ENCODE assay signal across 11 cellular contexts in the genomic region with DNA sequence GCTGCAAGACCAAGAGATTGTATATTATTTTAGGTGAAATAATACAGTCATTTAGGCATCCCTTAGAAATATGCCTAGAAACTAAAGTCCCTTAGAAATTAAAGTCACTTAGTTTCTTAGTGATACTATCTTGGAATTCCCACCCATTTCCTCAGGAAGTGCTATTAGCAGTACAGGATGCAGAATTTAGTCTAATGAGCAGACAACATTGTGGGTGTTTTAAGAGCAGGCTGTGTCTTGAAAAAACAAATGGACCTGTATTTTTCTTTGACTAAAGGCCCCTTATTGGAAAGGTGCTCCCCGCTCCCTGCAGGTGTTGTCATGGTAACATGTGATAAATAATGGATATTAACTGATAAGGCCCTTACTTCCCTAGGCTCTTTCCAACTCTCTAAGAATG. TPM values are rescaled to one million over a fixed set of nuclear protein-coding genes. Genes with fewer than 3 reads are reported as not detected.
A peak's percentile ranks its signal among the peaks of the same experiment; 100 is the strongest.
DNase-seq lines count a peak whose midpoint lies in the region; ATAC-seq and TF ChIP-seq lines count a peak whose summit lies in the region.
"Had no signal": no experiment of that assay in that cellular context is flagged by ENCODE, and none has a peak within 500 bp of the region (broad histone marks: within the 10 kb centered on the region; RNA-seq: fewer than 3 reads in every experiment).

No MANE protein-coding gene starts in this region.

- H3K27ac Mint-ChIP-seq in activated CD4-positive, alpha-beta T cell treated with anti-CD3 and anti-CD28 coated beads, Interleukin-2, amount 10 ng/mL, durations not matched to agents 24 days and 14 days = peak overlapping the region; percentile 72
- H3K27ac Mint-ChIP-seq in activated CD4-positive, alpha-beta T cell treated with anti-CD3 and anti-CD28 coated beads, Interleukin-2, amount 10 ng/mL, durations not matched to agents 7 days and 5 days = no peak overlapping the region

- intact Hi-C loops in activated CD4-positive, alpha-beta T cell treated with anti-CD3 and anti-CD28 coated beads, Interleukin-2, amount 10 ng/mL, durations not matched to agents 24 days and 14 days (cut with micrococcal nuclease) = loop anchor here (2.0 to 10.0 kb wide), 3 partner anchors 38 to 304 kb away; a partner anchor contains a TSS
- intact Hi-C loops in right cardiac atrium (cut with DNase I) = loop anchor here in 3 of 4 donors (5.0 to 10.0 kb wide), 5 partner anchors 204 to 596 kb away; a partner anchor contains a TSS
- intact Hi-C loops in adrenal gland (cut with DNase I) = loop anchor here (5.0 to 10.0 kb wide), 2 partner anchors 591 to 594 kb away; no protein-coding TSS in a partner anchor

- TF ChIP-seq EP300 in SK-N-SH (IDR thresholded peaks at IDR 0.05; ENCODE audit: borderline replicate concordance in 1 of 2, low read depth in 1 of 2, low read length in 1 of 2) = no peak

- H3K4me2 ChIP-seq in SK-N-SH (peak overlapping the region; percentile 18; the same call in 1 of the 2 replicates), smooth muscle cell (peak overlapping the region; percentile 41)

- no peak for TF ChIP-seq RAD21 in SK-N-SH (IDR thresholded peaks at IDR 0.05; ENCODE audit: low read length)

- no peaks in the 10 kb centered on the region for H3K9me2 ChIP-seq in SK-N-SH

- H3K27me3 Mint-ChIP-seq in activated CD4-positive, alpha-beta T cell treated with anti-CD3 and anti-CD28 coated beads, Interleukin-2, amount 10 ng/mL, durations not matched to agents 24 days and 14 days = peaks cover 2% of the 10 kb centered on the region
- peaks cover under 1% of the 10 kb centered on the region for H3K27me3 Mint-ChIP-seq in activated CD4-positive, alpha-beta T cell treated with anti-CD3 and anti-CD28 coated beads, Interleukin-2, amount 10 ng/mL, durations not matched to agents 7 days and 5 days

- WGBS in SK-N-SH (ENCODE audit: low lambda C conversion rate) = 94% methylated on average over 1 of the region's 1 CpG
- WGBS in right cardiac atrium = 78% methylated on average over 1 of the region's 1 CpG
- 95% methylated on average over 1 of the region's 1 CpG for WGBS in smooth muscle cell (ENCODE audit: low lambda C conversion rate)
- 79 to 85% (median 83%) methylated on average over 1 of the region's 1 CpG for WGBS in adrenal gland, 4 donors

- POLR2A ChIA-PET in activated CD4-positive, alpha-beta T cell treated with anti-CD3 and anti-CD28 coated beads, Interleukin-2, amount 10 ng/mL, durations not matched to agents 7 days and 5 days (lab: Charles Lee) = no interaction called here
- POLR2A ChIA-PET in SK-N-SH (lab: Yijun Ruan, JAX) = interaction anchor here (1.3 to 1.6 kb wide), 2 partner anchors 206 to 610 kb away, joined by 4 to 5 read pairs; no protein-coding TSS in a partner anchor

- H3K36me3 Mint-ChIP-seq in activated CD4-positive, alpha-beta T cell treated with anti-CD3 and anti-CD28 coated beads, Interleukin-2, amount 10 ng/mL, durations not matched to agents 24 days and 14 days (ENCODE audit: low read depth) = no peaks in the 10 kb centered on the region
- no peaks in the 10 kb centered on the region for H3K36me3 Mint-ChIP-seq in activated CD4-positive, alpha-beta T cell treated with anti-CD3 and anti-CD28 coated beads, Interleukin-2, amount 10 ng/mL, durations not matched to agents 7 days and 5 days (ENCODE audit: low read depth)
- H3K36me3 Mint-ChIP-seq: neural progenitor cell had no signal

- H3K4me3 ChIP-seq in SK-N-SH (ENCODE audit: low read depth in 2 of 2, low read length in 1 of 2) (no peak overlapping the region), right cardiac atrium (ENCODE audit: low read length) (no peak overlapping the region), smooth muscle cell (no peak overlapping the region), adrenal gland (no peak overlapping the region)
- H3K4me3 ChIP-seq: cardiac muscle cell had no signal

- no peak for DNase-seq in activated CD4-positive, alpha-beta T cell treated with anti-CD3 and anti-CD28 coated beads, Interleukin-2, amount 10 ng/mL, durations not matched to agents 24 days and 14 days
- DNase-seq in activated CD4-positive, alpha-beta T cell treated with anti-CD3 and anti-CD28 coated beads, Interleukin-2, amount 10 ng/mL, durations not matched to agents 7 days and 5 days = no peak
- DNase-seq in SK-N-SH (no peak), right cardiac atrium (no peak), smooth muscle cell (lab: John Stamatoyannopoulos, UW; ENCODE audit: unreplicated experiment) (no peak), adrenal gland (no peak), MV-4-11 (lab: John Stamatoyannopoulos, UW) (no peak)

- no peak for TF ChIP-seq CTCF in SK-N-SH (IDR thresholded peaks at IDR 0.05)
- no peak for TF ChIP-seq CTCF in smooth muscle cell (IDR thresholded peaks at IDR 0.05; ENCODE audit: borderline replicate concordance, insufficient read depth, poor library complexity, severe bottlenecking)
- TF ChIP-seq CTCF in adrenal gland (IDR thresholded peaks at IDR 0.05) = no peak

- H3K36me3 ChIP-seq in SK-N-SH (replicated peaks in 1 of 2; ENCODE audit: control insufficient read depth in 1 of 2, insufficient read depth in 2 of 2, low read length in 1 of 2) (no peaks in the 10 kb centered on the region), smooth muscle cell (ENCODE audit: low read depth) (no peaks in the 10 kb centered on the region), adrenal gland (replicated peaks in 1 of 2) (no peaks in the 10 kb centered on the region)
- H3K36me3 ChIP-seq: cardiac muscle cell, neural progenitor cell, WERI-Rb-1 had no signal

- H3K9me3 ChIP-seq in SK-N-SH (no peaks in the 10 kb centered on the region), right cardiac atrium (ENCODE audit: control insufficient read depth, low read length) (no peaks in the 10 kb centered on the region), smooth muscle cell (replicated peaks; ENCODE audit: low read depth) (no peaks in the 10 kb centered on the region), adrenal gland (replicated peaks in 1 of 3) (no peaks in the 10 kb centered on the region)

- peak; percentile 50 to 87 for ATAC-seq in right cardiac atrium
- ATAC-seq in HG03175 (IDR thresholded peaks at IDR 0.05; ENCODE audit: unreplicated experiment) = no peak

- H3K9ac ChIP-seq in SK-N-SH (peak overlapping the region; percentile 8; the same call in 1 of the 2 replicates), smooth muscle cell (ENCODE audit: low read depth) (peak overlapping the region; percentile 35)
- H3K9ac ChIP-seq: neural progenitor cell had no signal

- H4K20me1 ChIP-seq in SK-N-SH (ENCODE audit: insufficient read depth) (no peaks in the 10 kb centered on the region), smooth muscle cell (ENCODE audit: low read depth) (no peaks in the 10 kb centered on the region)

- H3K4me3 Mint-ChIP-seq in activated CD4-positive, alpha-beta T cell treated with anti-CD3 and anti-CD28 coated beads, Interleukin-2, amount 10 ng/mL, durations not matched to agents 24 days and 14 days = peak overlapping the region; percentile 57
- H3K4me3 Mint-ChIP-seq in activated CD4-positive, alpha-beta T cell treated with anti-CD3 and anti-CD28 coated beads, Interleukin-2, amount 10 ng/mL, durations not matched to agents 7 days and 5 days = no peak overlapping the region
- H3K4me3 Mint-ChIP-seq: neural progenitor cell had no signal

- peaks cover 36% of the 10 kb centered on the region for H3K4me1 Mint-ChIP-seq in activated CD4-positive, alpha-beta T cell treated with anti-CD3 and anti-CD28 coated beads, Interleukin-2, amount 10 ng/mL, durations not matched to agents 24 days and 14 days
- peaks cover 17% of the 10 kb centered on the region for H3K4me1 Mint-ChIP-seq in activated CD4-positive, alpha-beta T cell treated with anti-CD3 and anti-CD28 coated beads, Interleukin-2, amount 10 ng/mL, durations not matched to agents 7 days and 5 days

- peak overlapping the region; percentile 60 to 66 for H3K27ac ChIP-seq in SK-N-SH (ENCODE audit: low read depth in 2 of 2, low read length in 1 of 2)
- H3K27ac ChIP-seq in right cardiac atrium (ENCODE audit: low read length) = no peak overlapping the region
- peak overlapping the region; percentile 58 for H3K27ac ChIP-seq in smooth muscle cell (ENCODE audit: low read depth)
- peak overlapping the region in 1 of 5 donors; percentile 31 for H3K27ac ChIP-seq in adrenal gland
- H3K27ac ChIP-seq: cardiac muscle cell, neural progenitor cell, WERI-Rb-1 had no signal

- TF ChIP-seq POLR2A in adrenal gland (IDR thresholded peaks at IDR 0.05) = no peak

- H2AFZ ChIP-seq in SK-N-SH (ENCODE audit: low read depth) (peak overlapping the region; percentile 45; the same call in 1 of the 2 replicates), smooth muscle cell (ENCODE audit: low read depth) (no peak overlapping the region)

- H3K9me3 Mint-ChIP-seq in activated CD4-positive, alpha-beta T cell treated with anti-CD3 and anti-CD28 coated beads, Interleukin-2, amount 10 ng/mL, durations not matched to agents 24 days and 14 days = peaks cover 3% of the 10 kb centered on the region
- H3K9me3 Mint-ChIP-seq in activated CD4-positive, alpha-beta T cell treated with anti-CD3 and anti-CD28 coated beads, Interleukin-2, amount 10 ng/mL, durations not matched to agents 7 days and 5 days = no peaks in the 10 kb centered on the region

- no peaks in the 10 kb centered on the region for H3K79me2 ChIP-seq in SK-N-SH (ENCODE audit: insufficient read depth)
- H3K79me2 ChIP-seq in smooth muscle cell (ENCODE audit: low read depth) = no peaks in the 10 kb centered on the region

- peaks cover 11 to 14% of the 10 kb centered on the region in 2 experiments; a peak in 3 of 4 replicates for H3K4me1 ChIP-seq in SK-N-SH (ENCODE audit: control insufficient read depth in 1 of 2, insufficient read depth in 2 of 2, low read depth in 1 of 2, low read length in 1 of 2)
- peaks cover 4% of the 10 kb centered on the region for H3K4me1 ChIP-seq in right cardiac atrium (ENCODE audit: control insufficient read depth, insufficient read depth, low read length)
- H3K4me1 ChIP-seq in smooth muscle cell (ENCODE audit: low read depth) = peaks cover 21% of the 10 kb centered on the region
- no peaks in the 10 kb centered on the region for H3K4me1 ChIP-seq in adrenal gland (replicated peaks in 1 of 2)

- H3F3A ChIP-seq in SK-N-SH (replicated peaks; ENCODE audit: insufficient read depth) (no peaks in the 10 kb centered on the region), smooth muscle cell (ENCODE audit: low read depth) (no peaks in the 10 kb centered on the region)

- CTCF ChIA-PET in activated CD4-positive, alpha-beta T cell treated with anti-CD3 and anti-CD28 coated beads, Interleukin-2, amount 10 ng/mL, durations not matched to agents 7 days and 5 days (lab: Charles Lee) = interaction anchor here (0.5 to 1.3 kb wide), 8 partner anchors 9 to 1501 kb away, joined by 3 to 11 read pairs (median 4); no protein-coding TSS in a partner anchor
- CTCF ChIA-PET in SK-N-SH (lab: Yijun Ruan, JAX) = interaction anchor here (0.5 to 1.8 kb wide), 43 partner anchors 9 to 728 kb away, joined by 3 to 24 read pairs (median 4); a partner anchor contains a TSS

- H3K27me3 ChIP-seq in SK-N-SH (ENCODE audit: insufficient read depth) (no peaks in the 10 kb centered on the region), right cardiac atrium (ENCODE audit: control insufficient read depth, insufficient read depth) (no peaks in the 10 kb centered on the region), smooth muscle cell (ENCODE audit: low read depth) (no peaks in the 10 kb centered on the region), adrenal gland (no peaks in the 10 kb centered on the region)
- H3K27me3 ChIP-seq: cardiac muscle cell, neural progenitor cell had no signal

RNA-seq across cellular contexts. Expression of a gene that starts 38.8 kb away (rescaled TPM):
- 118 and 122 TPM in 2 replicates for total RNA-seq in activated CD4-positive, alpha-beta T cell treated with anti-CD3 and anti-CD28 coated beads, Interleukin-2, amount 10 ng/mL, durations not matched to agents 24 days and 14 days
- 10 to 100 TPM; 33.7 to 37.4 TPM for total RNA-seq in activated CD4-positive, alpha-beta T cell treated with anti-CD3 and anti-CD28 coated beads, Interleukin-2, amount 10 ng/mL, durations not matched to agents 7 days and 5 days
- polyA plus RNA-seq in SK-N-SH (2012; rRNA removed) (10.0 and 11.0 TPM in 2 replicates), right cardiac atrium (12.1 TPM), smooth muscle cell (32.8 and 41.7 TPM in 2 replicates), adrenal gland (10 to 100 TPM in 1 of 3 donors, 1 to 10 TPM in 2; 7.2 to 72.2 (median 7.6) TPM)
- polyA plus RNA-seq in SK-N-SH (2012; cell fraction: cytosol; rRNA removed) = 13.2 and 16.1 TPM in 2 replicates
- polyA plus RNA-seq in SK-N-SH (2012; cell fraction: nucleus; rRNA removed) = 8.9 and 18.8 TPM in 2 replicates
- total RNA-seq in right cardiac atrium (10 to 100 TPM; 14.6 to 32.3 (median 19.8) TPM), smooth muscle cell (123 and 152 TPM in 2 replicates), adrenal gland (10 to 100 TPM; 13.3 to 75.9 (median 24.1) TPM)
